In the genomic region with DNA sequence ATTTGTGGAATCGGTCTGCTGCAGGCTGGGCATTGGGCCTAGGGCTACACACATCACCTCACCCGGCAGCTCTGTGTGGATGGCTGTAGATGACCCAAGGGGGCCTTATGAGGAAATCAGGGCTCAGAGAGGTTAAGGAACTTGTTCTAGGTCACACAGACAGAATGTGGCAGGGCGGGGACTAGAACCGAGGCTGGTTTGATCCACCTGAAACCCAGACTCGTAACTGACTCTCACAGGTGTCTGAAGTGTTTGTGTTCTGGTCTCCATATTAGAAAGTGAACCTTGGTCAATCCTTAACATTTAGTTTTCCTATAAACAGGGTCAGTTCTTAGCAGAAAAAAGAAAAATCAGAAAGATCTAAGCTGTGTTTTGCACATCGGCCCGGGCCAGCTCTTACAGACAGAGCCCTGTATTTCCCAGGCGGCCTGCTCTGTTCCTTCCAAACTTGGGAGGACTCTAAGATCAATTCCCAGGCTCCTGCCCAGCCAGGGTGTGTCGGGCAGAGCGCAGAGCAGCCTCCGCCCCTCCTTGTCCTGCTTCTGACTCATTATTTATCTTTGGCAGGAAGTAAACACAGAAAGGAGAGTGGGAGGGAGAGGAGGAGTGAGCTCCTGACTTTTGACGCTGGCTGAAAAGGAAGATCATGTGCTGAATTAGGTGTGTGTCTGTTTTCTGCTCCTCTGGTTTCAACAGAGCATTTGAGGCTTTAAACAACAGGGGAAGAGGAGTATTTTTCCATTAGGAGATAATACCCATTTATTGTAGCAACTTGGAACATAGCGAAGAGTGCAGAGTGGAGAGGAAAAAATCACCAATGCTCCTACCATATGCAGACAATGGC, we compare ENCODE assay signal across 8 cellular contexts.
A peak's percentile ranks its signal among the peaks of the same experiment; 100 is the strongest.
DNase-seq lines count a peak whose midpoint lies in the region; ATAC-seq and TF ChIP-seq lines count a peak whose summit lies in the region.

No MANE protein-coding gene starts in this region.

- peaks cover 6% of the 10 kb centered on the region for H3K27me3 Mint-ChIP-seq in activated T-helper 1 cell treated with anti-CD3 and anti-CD28 coated beads, Interleukin-12 subunit alpha, Interleukin-12 subunit beta, Interleukin-2, Interleukin-4 antibody, amounts not matched to agents 30 ng/mL and 10 ng/mL and 1 ng/mL, durations not matched to agents 14 hours and 24 hours and 36 hours (ENCODE audit: insufficient read depth)

- no peaks in the 10 kb centered on the region for H4K20me1 ChIP-seq in osteoblast (ENCODE audit: insufficient read depth, low read length)

- peak overlapping the region; percentile 51 for H3K4me2 ChIP-seq in osteoblast (ENCODE audit: insufficient read depth, low read length)

- DNase-seq in A172 (ENCODE audit: low spot score) (peak; percentile 85), SK-N-DZ (ENCODE audit: low spot score) (peak; percentile 60), fibroblast of the aortic adventitia (ENCODE audit: low read depth) (peak; percentile 89), osteoblast (ENCODE audit: insufficient read length, low spot score, missing footprints) (peak; percentile 94)
- DNase-seq in activated T-helper 1 cell treated with anti-CD3 and anti-CD28 coated beads, Interleukin-12 subunit alpha, Interleukin-12 subunit beta, Interleukin-2, Interleukin-4 antibody, amounts not matched to agents 30 ng/mL and 10 ng/mL and 1 ng/mL, durations not matched to agents 14 hours and 24 hours and 36 hours (ENCODE audit: low spot score) = no peak
- no peak for DNase-seq in stimulated activated naive CD4-positive, alpha-beta T cell (lab: John Stamatoyannopoulos, UW)

- H3K4me1 ChIP-seq in HUES64 (ENCODE audit: insufficient read depth, low read length) (peaks cover 7% of the 10 kb centered on the region; the same call in 1 of the 2 replicates), osteoblast (ENCODE audit: insufficient read depth, low read length) (peaks cover 9% of the 10 kb centered on the region)

- TF ChIP-seq CTCF in fibroblast of the aortic adventitia (IDR thresholded peaks at IDR 0.05; ENCODE audit: insufficient read depth, low read length) (no peak), osteoblast (IDR thresholded peaks at IDR 0.05; ENCODE audit: extremely low read depth, low read depth, low read length) (no peak)

- intact Hi-C loops in activated T-helper 1 cell treated with anti-CD3 and anti-CD28 coated beads, Interleukin-12 subunit alpha, Interleukin-12 subunit beta, Interleukin-2, Interleukin-4 antibody, amounts not matched to agents 30 ng/mL and 10 ng/mL and 1 ng/mL, durations not matched to agents 14 hours and 24 hours and 36 hours (cut with micrococcal nuclease) = no loop called here

- H3K27me3 ChIP-seq in HUES64 (ENCODE audit: insufficient read depth, low read length) = no peaks in the 10 kb centered on the region
- H3K27me3 ChIP-seq in osteoblast (ENCODE audit: insufficient read depth, low read length) = no peaks in the 10 kb centered on the region

- H3K36me3 ChIP-seq in HUES64 (ENCODE audit: insufficient read depth, low read length) (no peaks in the 10 kb centered on the region), osteoblast (ENCODE audit: insufficient read depth, low read length) (no peaks in the 10 kb centered on the region)

- no peaks in the 10 kb centered on the region for H3K9me3 ChIP-seq in HUES64 (ENCODE audit: insufficient read depth, low read depth, low read length)
- no peaks in the 10 kb centered on the region for H3K9me3 ChIP-seq in osteoblast (ENCODE audit: low read depth, low read length)

- H3K27ac ChIP-seq in HUES64 (ENCODE audit: low read depth, low read length) = peak overlapping the region; percentile 39; the same call in 1 of the 2 replicates
- no peak overlapping the region for H3K27ac ChIP-seq in osteoblast (ENCODE audit: low read depth, low read length)

- peak overlapping the region; percentile 17 for H2AFZ ChIP-seq in osteoblast (ENCODE audit: low read length)

- no peak overlapping the region for H3K4me3 Mint-ChIP-seq in activated T-helper 1 cell treated with anti-CD3 and anti-CD28 coated beads, Interleukin-12 subunit alpha, Interleukin-12 subunit beta, Interleukin-2, Interleukin-4 antibody, amounts not matched to agents 30 ng/mL and 10 ng/mL and 1 ng/mL, durations not matched to agents 14 hours and 24 hours and 36 hours

- no peaks in the 10 kb centered on the region for H3K79me2 ChIP-seq in osteoblast (ENCODE audit: insufficient read depth, low read length)

- peaks cover 7% of the 10 kb centered on the region for H3K4me1 Mint-ChIP-seq in activated T-helper 1 cell treated with anti-CD3 and anti-CD28 coated beads, Interleukin-12 subunit alpha, Interleukin-12 subunit beta, Interleukin-2, Interleukin-4 antibody, amounts not matched to agents 30 ng/mL and 10 ng/mL and 1 ng/mL, durations not matched to agents 14 hours and 24 hours and 36 hours (ENCODE audit: low read depth)

- no peaks in the 10 kb centered on the region for H3K9me3 Mint-ChIP-seq in activated T-helper 1 cell treated with anti-CD3 and anti-CD28 coated beads, Interleukin-12 subunit alpha, Interleukin-12 subunit beta, Interleukin-2, Interleukin-4 antibody, amounts not matched to agents 30 ng/mL and 10 ng/mL and 1 ng/mL, durations not matched to agents 14 hours and 24 hours and 36 hours

- ATAC-seq in HG03521 (IDR thresholded peaks at IDR 0.05; ENCODE audit: unreplicated experiment) = no peak

- H3K36me3 Mint-ChIP-seq in activated T-helper 1 cell treated with anti-CD3 and anti-CD28 coated beads, Interleukin-12 subunit alpha, Interleukin-12 subunit beta, Interleukin-2, Interleukin-4 antibody, amounts not matched to agents 30 ng/mL and 10 ng/mL and 1 ng/mL, durations not matched to agents 14 hours and 24 hours and 36 hours (ENCODE audit: low read depth) = no peaks in the 10 kb centered on the region

- 52% methylated on average over 12 of the region's 13 CpGs for WGBS in HUES64

- no peak overlapping the region for H3K9ac ChIP-seq in HUES64 (ENCODE audit: low read depth, low read length)

- H3K27ac Mint-ChIP-seq in activated T-helper 1 cell treated with anti-CD3 and anti-CD28 coated beads, Interleukin-12 subunit alpha, Interleukin-12 subunit beta, Interleukin-2, Interleukin-4 antibody, amounts not matched to agents 30 ng/mL and 10 ng/mL and 1 ng/mL, durations not matched to agents 14 hours and 24 hours and 36 hours = no peak overlapping the region

- H3K4me3 ChIP-seq in HUES64 (ENCODE audit: low read length) (no peak overlapping the region), fibroblast of the aortic adventitia (ENCODE audit: low read depth, low read length) (no peak overlapping the region), osteoblast (ENCODE audit: insufficient read depth, low read length) (no peak overlapping the region)

Comparison
In these comparisons a context has a peak if more than half of its experiments do, and no peak if none do; other contexts are left out.
1. DNase-seq: peak in A172 (single experiment), SK-N-DZ (single experiment), fibroblast of the aortic adventitia (single experiment) and osteoblast (single experiment); none in activated T-helper 1 cell treated with anti-CD3 and anti-CD28 coated beads, Interleukin-12 subunit alpha, Interleukin-12 subunit beta, Interleukin-2, Interleukin-4 antibody, amounts not matched to agents 30 ng/mL and 10 ng/mL and 1 ng/mL, durations not matched to agents 14 hours and 24 hours and 36 hours (single experiment) and stimulated activated naive CD4-positive, alpha-beta T cell (0 of 6).